15 cellular contexts compared by ENCODE assay signal in the genomic region with DNA sequence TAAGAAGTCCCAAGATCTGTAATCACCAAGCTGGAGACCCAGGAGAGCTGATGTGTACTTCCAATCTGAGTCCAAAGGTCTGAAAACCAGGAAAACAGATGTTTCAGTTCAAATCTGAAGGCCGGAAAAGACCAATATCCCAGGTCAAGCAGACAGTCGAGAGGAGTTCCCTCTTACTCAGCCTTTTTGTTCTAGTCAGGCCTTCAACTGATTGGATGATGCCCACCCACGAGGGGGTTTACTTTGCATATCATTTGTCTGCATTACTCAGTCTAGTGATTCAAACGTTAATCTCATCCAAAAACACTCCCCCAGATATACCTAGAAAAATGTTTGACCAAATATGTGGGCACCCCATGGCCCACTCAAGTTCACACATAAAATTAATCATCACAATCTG.
"Had no signal": no experiment of that assay in that cellular context is flagged by ENCODE, and none has a peak within 500 bp of the region (broad histone marks: within the 10 kb centered on the region; RNA-seq: fewer than 3 reads in every experiment).

No MANE protein-coding gene starts in this region.

- H3K36me3 Mint-ChIP-seq: brain; naive thymus-derived CD8-positive, alpha-beta T cell; T-cell had no signal

- H3K4me3 Mint-ChIP-seq: brain; central memory CD8-positive, alpha-beta T cell; naive thymus-derived CD8-positive, alpha-beta T cell; T-cell had no signal

- H3K27ac Mint-ChIP-seq: activated T-helper 2 cell treated with anti-CD3 and anti-CD28 coated beads, Interferon-gamma antibody, Interleukin-2, Interleukin-4, amounts not matched to agents 10 μg/mL and 5 μg/mL and 100 μg/mL, durations not matched to agents 14 hours and 24 hours and 36 hours; brain; naive thymus-derived CD8-positive, alpha-beta T cell; T-cell had no signal

- H3K4me3 ChIP-seq: heart left ventricle, right atrium auricular region, transverse colon had no signal

- DNase-seq: activated CD4-positive, alpha-beta T cell treated with anti-CD3 and anti-CD28 coated beads, Interleukin-2, amount 50 U/mL, for 1 hour; amniotic stem cell; cortex of kidney; effector CD8-positive, alpha-beta T cell; heart left ventricle; naive thymus-derived CD8-positive, alpha-beta T cell; posterior cingulate gyrus; T-cell; transverse colon; WERI-Rb-1 had no signal

- H3K9me3 Mint-ChIP-seq: activated T-helper 2 cell treated with anti-CD3 and anti-CD28 coated beads, Interferon-gamma antibody, Interleukin-2, Interleukin-4, amounts not matched to agents 10 μg/mL and 5 μg/mL and 100 μg/mL, durations not matched to agents 14 hours and 24 hours and 36 hours; brain; central memory CD8-positive, alpha-beta T cell; naive thymus-derived CD8-positive, alpha-beta T cell; T-cell had no signal

- H3K36me3 ChIP-seq: heart left ventricle, neutrophil, right atrium auricular region, transverse colon, WERI-Rb-1 had no signal

- H3K9me3 ChIP-seq: heart left ventricle, neutrophil, right atrium auricular region, transverse colon had no signal

- H3K27me3 Mint-ChIP-seq: brain; central memory CD8-positive, alpha-beta T cell; naive thymus-derived CD8-positive, alpha-beta T cell; T-cell had no signal

- ATAC-seq: heart left ventricle; naive thymus-derived CD8-positive, alpha-beta T cell; T-cell had no signal
